8 cellular contexts compared by ENCODE assay signal in the genomic region with DNA sequence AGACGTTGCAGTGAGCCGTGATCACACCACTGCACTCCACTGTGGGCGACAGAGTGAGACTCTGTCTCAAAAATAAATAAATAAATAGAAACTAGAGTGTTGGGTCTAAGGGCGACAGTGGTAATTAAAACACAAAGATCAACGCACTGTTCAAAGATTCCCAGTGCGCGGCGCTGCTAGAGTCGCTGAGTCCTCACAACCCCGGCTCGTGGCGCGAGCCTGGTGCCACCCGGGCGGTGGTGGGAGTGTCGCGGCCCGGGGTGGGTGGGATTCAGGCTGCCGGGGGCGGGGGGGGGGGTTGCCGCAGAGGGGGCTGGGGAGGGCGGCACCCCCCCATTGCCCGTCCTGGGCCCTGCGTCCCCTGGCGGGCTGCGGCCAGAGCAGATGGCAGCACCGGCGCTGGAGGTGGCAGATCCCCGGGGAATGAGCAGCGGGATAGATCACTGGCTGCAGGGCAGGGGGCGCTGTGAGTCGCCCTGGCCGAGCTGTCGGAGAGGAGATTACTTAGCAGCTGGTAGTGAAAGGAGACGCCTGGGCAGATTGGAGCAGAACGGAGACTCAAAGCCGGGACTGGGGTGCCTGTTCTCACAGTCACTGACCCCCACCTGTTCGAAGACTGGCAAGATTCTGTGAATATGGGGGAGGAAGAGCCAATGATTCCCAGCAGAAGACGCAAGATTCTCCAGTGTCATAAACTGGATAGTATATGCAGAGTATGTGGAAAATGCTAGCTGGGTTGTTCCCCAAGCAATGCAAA. TPM values are rescaled to one million over a fixed set of nuclear protein-coding genes. Genes with fewer than 3 reads are reported as not detected.
DNase-seq lines count a peak whose midpoint lies in the region; ATAC-seq and TF ChIP-seq lines count a peak whose summit lies in the region.

No MANE protein-coding gene starts in this region.

- no peaks in the 10 kb centered on the region for H3K9me3 Mint-ChIP-seq in activated B cell treated with CpG ODN at 0.5 μM for 24 hours

- CTCF ChIA-PET in activated B cell treated with CpG ODN at 0.5 μM for 24 hours (lab: Charles Lee): interaction anchor here (0.6 to 1.9 kb wide), 5 partner anchors 16 to 1885 kb away, joined by 3 to 12 read pairs (median 3); no protein-coding TSS in a partner anchor

- peak overlapping the region in 9 of 11 experiments; percentile 30 to 63 (median 38); a peak in 12 of 22 replicates for H3K4me2 ChIP-seq in BLaER1 treated with 17β-estradiol and CSF1 and Interleukin-3, amounts not matched to agents 10 nM and 100 nM

- intact Hi-C loops in activated B cell treated with CpG ODN at 0.5 μM for 24 hours (cut with micrococcal nuclease): loop anchor here (1.0 to 5.0 kb wide), 2 partner anchors 45 to 76 kb away; no protein-coding TSS in a partner anchor

- POLR2A ChIA-PET in activated B cell treated with CpG ODN at 0.5 μM for 24 hours (lab: Charles Lee): interaction anchor here (0.5 to 1.2 kb wide), 2 partner anchors 14 to 164 kb away, joined by 3 to 8 read pairs; no protein-coding TSS in a partner anchor

- peaks cover 35% of the 10 kb centered on the region for H3K27me3 Mint-ChIP-seq in activated B cell treated with CpG ODN at 0.5 μM for 24 hours

- no peaks in the 10 kb centered on the region for H3K36me3 Mint-ChIP-seq in activated B cell treated with CpG ODN at 0.5 μM for 24 hours (ENCODE audit: low read depth)

- H3K27ac ChIP-seq in BLaER1 treated with 17β-estradiol and CSF1 and Interleukin-3, amounts not matched to agents 10 nM and 100 nM: no peak overlapping the region
- H3K27ac ChIP-seq in HUES48 (ENCODE audit: low read depth, low read length): no peak overlapping the region

- H3K4me3 ChIP-seq in BLaER1 treated with 17β-estradiol and CSF1 and Interleukin-3, amounts not matched to agents 10 nM and 100 nM: no peak overlapping the region
- peak overlapping the region; percentile 33 for H3K4me3 ChIP-seq in HUES48 (ENCODE audit: low read depth, low read length)
- H3K4me3 ChIP-seq in choroid plexus epithelial cell (ENCODE audit: low read depth, low read length): no peak overlapping the region

- TF ChIP-seq CTCF in activated B cell treated with CpG ODN at 0.5 μM for 24 hours (IDR thresholded peaks at IDR 0.05) (no peak), choroid plexus epithelial cell (conservative IDR thresholded peaks at IDR 0.05; ENCODE audit: low read depth, low read length) (peak; percentile 73)

- H3K27ac Mint-ChIP-seq in activated B cell treated with CpG ODN at 0.5 μM for 24 hours: no peak overlapping the region

- H3K9ac ChIP-seq in BLaER1 treated with 17β-estradiol and CSF1 and Interleukin-3, amounts not matched to agents 10 nM and 100 nM: no peak overlapping the region
- no peak overlapping the region for H3K9ac ChIP-seq in HUES48 (ENCODE audit: low read depth, low read length)

- ATAC-seq in activated B cell treated with CpG ODN at 0.5 μM for 24 hours (ENCODE audit: low read depth) (peak; percentile 87), GM18519 (IDR thresholded peaks at IDR 0.05; ENCODE audit: low FRiP score, unreplicated experiment) (no peak), HG03045 (IDR thresholded peaks at IDR 0.05; ENCODE audit: unreplicated experiment) (no peak)

- peaks cover 4% of the 10 kb centered on the region for H3K4me1 Mint-ChIP-seq in activated B cell treated with CpG ODN at 0.5 μM for 24 hours

- H3K4me1 ChIP-seq in BLaER1 treated with 17β-estradiol and CSF1 and Interleukin-3, amounts not matched to agents 10 nM and 100 nM: 0 out of 20 replicates have a peak, but pooled peaks cover 0 to 3% (median 0%) of the 10 kb centered on the region in 10 experiments
- H3K4me1 ChIP-seq in HUES48 (ENCODE audit: control insufficient read depth, insufficient read depth, low read length): peaks cover 11% of the 10 kb centered on the region

- no peaks in the 10 kb centered on the region for H3K36me3 ChIP-seq in BLaER1 treated with 17β-estradiol and CSF1 and Interleukin-3, amounts not matched to agents 10 nM and 100 nM
- no peaks in the 10 kb centered on the region for H3K36me3 ChIP-seq in HUES48 (ENCODE audit: control insufficient read depth, insufficient read depth, low read length)

- DNase-seq in activated B cell treated with CpG ODN at 0.5 μM for 24 hours: peak; percentile 40
- peak; percentile 56 for DNase-seq in choroid plexus epithelial cell (ENCODE audit: low read depth)
- DNase-seq in kidney glomerular epithelial cell (lab: John Stamatoyannopoulos, UW): peak; percentile 22
- DNase-seq in stimulated activated CD4-positive, alpha-beta T cell treated with anti-CD3 and anti-CD28 coated beads, Interleukin-1b, Interleukin-23, amount 100 ng/mL, for 4 hours (ENCODE audit: low read depth in 2 of 2): peak; percentile 21 to 47

- H4K20me1 ChIP-seq in BLaER1 treated with 17β-estradiol and CSF1 and Interleukin-3, amounts not matched to agents 10 nM and 100 nM: no peaks in the 10 kb centered on the region

- no peaks in the 10 kb centered on the region for H3K27me3 ChIP-seq in BLaER1 treated with 17β-estradiol and CSF1 and Interleukin-3, amounts not matched to agents 10 nM and 100 nM
- no peaks in the 10 kb centered on the region for H3K27me3 ChIP-seq in HUES48 (ENCODE audit: control insufficient read depth, insufficient read depth, low read length)

- H3K9me3 ChIP-seq in BLaER1 treated with 17β-estradiol and CSF1 and Interleukin-3, amounts not matched to agents 10 nM and 100 nM (replicated peaks in 1 of 11): no peaks in the 10 kb centered on the region
- H3K9me3 ChIP-seq in HUES48 (ENCODE audit: control insufficient read depth, insufficient read depth, low read length): no peaks in the 10 kb centered on the region

- peak overlapping the region; percentile 67 for H3K4me3 Mint-ChIP-seq in activated B cell treated with CpG ODN at 0.5 μM for 24 hours

RNA-seq across cellular contexts. Expression of a gene that starts 30.2 kb away (rescaled TPM):
- not detected in 2 replicates for total RNA-seq in activated B cell treated with CpG ODN at 0.5 μM for 24 hours

RNA-seq across cellular contexts. Expression of a gene that starts 54.9 kb away (rescaled TPM):
- 8.0 TPM in 2 replicates for total RNA-seq in activated B cell treated with CpG ODN at 0.5 μM for 24 hours

RNA-seq across cellular contexts. Expression of a gene that starts 55.2 kb away (rescaled TPM):
- 65.6 and 71.8 TPM in 2 replicates for total RNA-seq in activated B cell treated with CpG ODN at 0.5 μM for 24 hours
